6 cellular contexts compared by ENCODE assay signal in genomic region chr2:133341575-133341974, GRCh38.
"Had no signal": no experiment of that assay in that cellular context is flagged by ENCODE, and none has a peak within 500 bp of the region (broad histone marks: within the 10 kb centered on the region; RNA-seq: fewer than 3 reads in every experiment).

No MANE protein-coding gene starts in this region.

- H3K9ac ChIP-seq: GM23248 had no signal

- H3K9me3 Mint-ChIP-seq: H9, HFFc6 had no signal

- H3K27ac Mint-ChIP-seq: HFFc6 had no signal

- H3K4me3 ChIP-seq: GM23248 had no signal

- H2AFZ ChIP-seq: GM23248 had no signal

- H3K4me3 Mint-ChIP-seq: H9, HFFc6 had no signal

- DNase-seq: GM23248, H9, HCEC 1CT, HFFc6, IMR-90, KBM-7 had no signal

- H3K27ac ChIP-seq: GM23248 had no signal
